Comparison of ENCODE assay signal across 27 cellular contexts in genomic region chr12:104502662-104503061, GRCh38. TPM values are rescaled to one million over a fixed set of nuclear protein-coding genes. Genes with fewer than 3 reads are reported as not detected.
A peak's percentile ranks its signal among the peaks of the same experiment; 100 is the strongest.
DNase-seq lines count a peak whose midpoint lies in the region; ATAC-seq lines count a peak whose summit lies in the region.
"Had no signal": no experiment of that assay in that cellular context is flagged by ENCODE, and none has a peak within 500 bp of the region (broad histone marks: within the 10 kb centered on the region; RNA-seq: fewer than 3 reads in every experiment).

No MANE protein-coding gene starts in this region.

- H3K36me3 ChIP-seq in CD8-positive, alpha-beta memory T cell (ENCODE audit: insufficient read depth, low read length), result no peaks in the 10 kb centered on the region
- H3K36me3 ChIP-seq: cardiac muscle cell, HAP-1, pancreas, tibial nerve had no signal

- ATAC-seq in activated T-cell treated with anti-CD3 and anti-CD28 coated beads, Interleukin-2, amount 50 U/mL, for 72 hours (replicated peaks in 1 of 2), result no peak
- ATAC-seq in effector memory CD8-positive, alpha-beta T cell (replicated peaks), result no peak
- ATAC-seq in stimulated activated naive B cell treated with anti-CD40 and anti-IgM and Interleukin-4, amounts not matched to agents 10 μg/mL and 1 μg/mL and 100 μg/mL, for 72 hours (replicated peaks), result no peak
- ATAC-seq: mucosa of descending colon, pancreas had no signal

- no peaks in the 10 kb centered on the region for H3K9me3 ChIP-seq in CD8-positive, alpha-beta memory T cell (ENCODE audit: low read length)
- H3K9me3 ChIP-seq: HAP-1, mucosa of descending colon, pancreas had no signal

- no peaks in the 10 kb centered on the region for H3K9me3 Mint-ChIP-seq in activated T-cell treated with anti-CD3 and anti-CD28 coated beads, Interleukin-2, amount 50 U/mL, for 72 hours
- no peaks in the 10 kb centered on the region for H3K9me3 Mint-ChIP-seq in CD8-positive, alpha-beta memory T cell
- no peaks in the 10 kb centered on the region for H3K9me3 Mint-ChIP-seq in effector memory CD8-positive, alpha-beta T cell
- H3K9me3 Mint-ChIP-seq in stimulated activated naive B cell treated with anti-CD40 and anti-IgM and Interleukin-4, amounts not matched to agents 10 μg/mL and 1 μg/mL and 100 μg/mL, for 72 hours, result peaks cover 0 to 2% of the 10 kb centered on the region in 2 donors
- H3K9me3 Mint-ChIP-seq: neural crest cell had no signal

- peaks cover 75% of the 10 kb centered on the region for H3K4me1 ChIP-seq in CD8-positive, alpha-beta memory T cell (ENCODE audit: insufficient read depth, low read length)

- peaks cover 6% of the 10 kb centered on the region for H3K27me3 Mint-ChIP-seq in activated T-cell treated with anti-CD3 and anti-CD28 coated beads, Interleukin-2, amount 50 U/mL, for 72 hours (ENCODE audit: low read depth)
- no peaks in the 10 kb centered on the region for H3K27me3 Mint-ChIP-seq in CD8-positive, alpha-beta memory T cell
- no peaks in the 10 kb centered on the region for H3K27me3 Mint-ChIP-seq in effector memory CD8-positive, alpha-beta T cell
- no peaks in the 10 kb centered on the region for H3K27me3 Mint-ChIP-seq in stimulated activated naive B cell treated with anti-CD40 and anti-IgM and Interleukin-4, amounts not matched to agents 10 μg/mL and 1 μg/mL and 100 μg/mL, for 72 hours
- H3K27me3 Mint-ChIP-seq: activated naive CD8-positive, alpha-beta T cell had no signal

- no peak overlapping the region for H3K27ac Mint-ChIP-seq in activated T-cell treated with anti-CD3 and anti-CD28 coated beads, Interleukin-2, amount 50 U/mL, for 72 hours
- peak overlapping the region in 4 of 8 donors; percentile 4 to 61 (median 40) for H3K27ac Mint-ChIP-seq in CD8-positive, alpha-beta memory T cell
- H3K27ac Mint-ChIP-seq in effector memory CD8-positive, alpha-beta T cell, result peak overlapping the region in 1 of 2 donors; percentile 73
- H3K27ac Mint-ChIP-seq in stimulated activated naive B cell treated with anti-CD40 and anti-IgM and Interleukin-4, amounts not matched to agents 10 μg/mL and 1 μg/mL and 100 μg/mL, for 72 hours, result peak overlapping the region; percentile 27
- H3K27ac Mint-ChIP-seq: activated naive CD8-positive, alpha-beta T cell had no signal

- peaks cover 86% of the 10 kb centered on the region for H3K4me1 Mint-ChIP-seq in activated T-cell treated with anti-CD3 and anti-CD28 coated beads, Interleukin-2, amount 50 U/mL, for 72 hours (ENCODE audit: low read depth)
- peaks cover 89 to 99% (median 97%) of the 10 kb centered on the region in 3 donors for H3K4me1 Mint-ChIP-seq in CD8-positive, alpha-beta memory T cell
- H3K4me1 Mint-ChIP-seq in effector memory CD8-positive, alpha-beta T cell (ENCODE audit: low read depth in 2 of 2), result peaks cover 69 to 78% of the 10 kb centered on the region in 2 donors
- peaks cover 70 to 99% of the 10 kb centered on the region in 2 donors for H3K4me1 Mint-ChIP-seq in stimulated activated naive B cell treated with anti-CD40 and anti-IgM and Interleukin-4, amounts not matched to agents 10 μg/mL and 1 μg/mL and 100 μg/mL, for 72 hours

- H3K4me3 ChIP-seq in CD8-positive, alpha-beta memory T cell (ENCODE audit: low read length), result no peak overlapping the region
- H3K4me3 ChIP-seq: cardiac muscle cell, HAP-1, mucosa of descending colon, pancreas, tibial nerve had no signal

- H3K27ac ChIP-seq in CD8-positive, alpha-beta memory T cell (ENCODE audit: low read depth, low read length), result no peak overlapping the region
- H3K27ac ChIP-seq: cardiac muscle cell, HL-60, pancreas, tibial nerve had no signal

- H3K27me3 ChIP-seq in CD8-positive, alpha-beta memory T cell (ENCODE audit: insufficient read depth, low read length, poor library complexity, severe bottlenecking), result no peaks in the 10 kb centered on the region
- H3K27me3 ChIP-seq: cardiac muscle cell, pancreas, tibial nerve had no signal

- CTCF ChIA-PET in CD8-positive, alpha-beta memory T cell (lab: Charles Lee), result interaction anchor here (1.4 to 2.7 kb wide), 2 partner anchors 44 to 121 kb away, joined by 4 to 11 read pairs; no protein-coding TSS in a partner anchor

- H3K36me3 Mint-ChIP-seq in activated T-cell treated with anti-CD3 and anti-CD28 coated beads, Interleukin-2, amount 50 U/mL, for 72 hours (ENCODE audit: insufficient read depth in 2 of 2), result peaks cover 0 to 5% of the 10 kb centered on the region in 2 donors
- peaks cover 0 to 7% (median 6%) of the 10 kb centered on the region in 3 donors for H3K36me3 Mint-ChIP-seq in CD8-positive, alpha-beta memory T cell
- peaks cover 32% of the 10 kb centered on the region for H3K36me3 Mint-ChIP-seq in effector memory CD8-positive, alpha-beta T cell (ENCODE audit: insufficient read depth)
- H3K36me3 Mint-ChIP-seq in stimulated activated naive B cell treated with anti-CD40 and anti-IgM and Interleukin-4, amounts not matched to agents 10 μg/mL and 1 μg/mL and 100 μg/mL, for 72 hours, result peaks cover 45 to 67% of the 10 kb centered on the region in 2 donors
- H3K36me3 Mint-ChIP-seq: activated naive CD8-positive, alpha-beta T cell had no signal

- H3K4me3 Mint-ChIP-seq in activated T-cell treated with anti-CD3 and anti-CD28 coated beads, Interleukin-2, amount 50 U/mL, for 72 hours, result peak overlapping the region; percentile 3 to 22
- peak overlapping the region in 4 of 7 donors; percentile 17 to 70 (median 32) for H3K4me3 Mint-ChIP-seq in CD8-positive, alpha-beta memory T cell
- H3K4me3 Mint-ChIP-seq in effector memory CD8-positive, alpha-beta T cell, result peak overlapping the region; percentile 45 to 53
- peak overlapping the region in 1 of 2 donors; percentile 43 for H3K4me3 Mint-ChIP-seq in stimulated activated naive B cell treated with anti-CD40 and anti-IgM and Interleukin-4, amounts not matched to agents 10 μg/mL and 1 μg/mL and 100 μg/mL, for 72 hours
- H3K4me3 Mint-ChIP-seq: activated naive CD8-positive, alpha-beta T cell; neural crest cell had no signal

- POLR2A ChIA-PET in CD8-positive, alpha-beta memory T cell (lab: Charles Lee), result no interaction called here

- in situ Hi-C loops in ACHN (cut with HindIII; ENCODE audit: low pct_ligation_motif_present, low pct_unique_long_range_greater_than_20kb, low sequenced_read_pairs), result no loop called here

- DNase-seq in activated T-cell treated with anti-CD3 and anti-CD28 coated beads, Interleukin-2, amount 50 U/mL, for 72 hours, result no peak
- DNase-seq in activated T-cell treated with anti-CD3 and anti-CD28 coated beads for 4 hours (no peak), ACHN (no peak), midbrain (lab: John Stamatoyannopoulos, UW) (no peak)
- no peak for DNase-seq in CD8-positive, alpha-beta memory T cell
- DNase-seq in effector memory CD8-positive, alpha-beta T cell, result no peak
- no peak for DNase-seq in stimulated activated naive B cell treated with anti-CD40 and anti-IgM and Interleukin-4, amounts not matched to agents 10 μg/mL and 1 μg/mL and 100 μg/mL, for 72 hours
- DNase-seq: activated CD4-positive, alpha-beta T cell treated with anti-CD3 and anti-CD28 coated beads, Interleukin-2, amount 50 U/mL, for 48 hours; activated effector memory CD4-positive, alpha-beta T cell treated with anti-CD3 and anti-CD28 coated beads, Interleukin-2, amount 50 U/mL, for 16 hours; C1 segment of cervical spinal cord; cortex of kidney; effector memory CD4-positive, alpha-beta T cell; hippocampal formation; mucosa of descending colon; NCI-H146; NCI-H226; NCI-H748 treated with DMSO at 0.1 percent for 48 hours; pancreas; retina; SIG-M5; small intestine had no signal

RNA-seq across cellular contexts. Expression of gene CHST11, which starts 45.9 kb away (rescaled TPM):
- total RNA-seq in activated T-cell treated with anti-CD3 and anti-CD28 coated beads, Interleukin-2, amount 50 U/mL, for 72 hours, result 10 to 100 TPM; 47.2 to 57.7 TPM
- 10 to 100 TPM; 47.8 to 51.5 TPM for total RNA-seq in CD8-positive, alpha-beta memory T cell
- 76.8 TPM for polyA plus RNA-seq in CD8-positive, alpha-beta memory T cell
